In genomic region chr16:50274771-50275415, GRCh38 we compare ENCODE assay signal across 11 cellular contexts. TPM values are rescaled to one million over a fixed set of nuclear protein-coding genes. Genes with fewer than 3 reads are reported as not detected.
DNase-seq lines count a peak whose midpoint lies in the region; ATAC-seq, FAIRE-seq and TF ChIP-seq lines count a peak whose summit lies in the region.
"Had no signal": no experiment of that assay in that cellular context is flagged by ENCODE, and none has a peak within 500 bp of the region (broad histone marks: within the 10 kb centered on the region; RNA-seq: fewer than 3 reads in every experiment).

No MANE protein-coding gene starts in this region.

- peak overlapping the region; percentile 99 for H3K4me2 ChIP-seq in BLaER1
- H3K4me2 ChIP-seq: smooth muscle cell had no signal

- H4K20me1 ChIP-seq in BLaER1 = peaks cover 44% of the 10 kb centered on the region

- H3K27me3 ChIP-seq in BLaER1 (no peaks in the 10 kb centered on the region), mononuclear cell (ENCODE audit: insufficient read depth, low read length) (no peaks in the 10 kb centered on the region)

- H3K9ac ChIP-seq in BLaER1 = peak overlapping the region; percentile 83

- H3K36me3 ChIP-seq in BLaER1 = no peaks in the 10 kb centered on the region

- H3K27ac ChIP-seq in BLaER1 = peak overlapping the region; percentile 90

- TF ChIP-seq POLR2A in H54 (IDR thresholded peaks at IDR 0.05; ENCODE audit: low read depth, low read length) = no peak

- H3K9me3 Mint-ChIP-seq in activated T-helper 17 cell treated with anti-CD3 and anti-CD28 coated beads, Interleukin-2, amount 50 U/mL, for 72 hours = peaks cover 4% of the 10 kb centered on the region

- peaks cover 69% of the 10 kb centered on the region for H3K36me3 Mint-ChIP-seq in activated T-helper 17 cell treated with anti-CD3 and anti-CD28 coated beads, Interleukin-2, amount 50 U/mL, for 72 hours (ENCODE audit: low read depth)

- peaks cover 59% of the 10 kb centered on the region for H3K4me1 Mint-ChIP-seq in activated T-helper 17 cell treated with anti-CD3 and anti-CD28 coated beads, Interleukin-2, amount 50 U/mL, for 72 hours

- peak overlapping the region; percentile 99 for H3K27ac Mint-ChIP-seq in activated T-helper 17 cell treated with anti-CD3 and anti-CD28 coated beads, Interleukin-2, amount 50 U/mL, for 72 hours

- DNase-seq in SK-N-DZ (ENCODE audit: low spot score) = no peak
- DNase-seq in NCI-H146 (lab: John Stamatoyannopoulos, UW) = no peak
- no peak for DNase-seq in H54 (ENCODE audit: insufficient read length, low spot score)
- DNase-seq: H9, KBM-7 had no signal

- FAIRE-seq in H54 (lab: Jason Lieb, UNC) = no peak

- H3K4me1 ChIP-seq in BLaER1 (peaks cover 92% of the 10 kb centered on the region), mononuclear cell (ENCODE audit: insufficient read depth, low read length) (peaks cover 97% of the 10 kb centered on the region)

- no peaks in the 10 kb centered on the region for H3K27me3 Mint-ChIP-seq in activated T-helper 17 cell treated with anti-CD3 and anti-CD28 coated beads, Interleukin-2, amount 50 U/mL, for 72 hours

- peak overlapping the region; percentile 96 for H3K4me3 Mint-ChIP-seq in activated T-helper 17 cell treated with anti-CD3 and anti-CD28 coated beads, Interleukin-2, amount 50 U/mL, for 72 hours
- H3K4me3 Mint-ChIP-seq: H9 had no signal

- peak overlapping the region; percentile 62 for H3K4me3 ChIP-seq in BLaER1
- peak overlapping the region; percentile 71 for H3K4me3 ChIP-seq in mononuclear cell (ENCODE audit: low read length)
- H3K4me3 ChIP-seq: smooth muscle cell had no signal

- H3K9me3 ChIP-seq in BLaER1 = no peaks in the 10 kb centered on the region
- no peaks in the 10 kb centered on the region for H3K9me3 ChIP-seq in mononuclear cell (ENCODE audit: low read depth, low read length)

- ATAC-seq in GM21381 (IDR thresholded peaks at IDR 0.05; ENCODE audit: unreplicated experiment) (peak; percentile 9), HG03095 (IDR thresholded peaks at IDR 0.05; ENCODE audit: unreplicated experiment) (no peak)
- ATAC-seq in activated T-helper 17 cell treated with anti-CD3 and anti-CD28 coated beads, Interleukin-2, amount 50 U/mL, for 72 hours (replicated peaks) = peak; percentile 17

RNA-seq across cellular contexts. Expression of gene ADCY7, which starts 8.5 kb away (rescaled TPM):
- 100 to 1,000 TPM; 156 to 173 TPM for total RNA-seq in activated T-helper 17 cell treated with anti-CD3 and anti-CD28 coated beads, Interleukin-2, amount 50 U/mL, for 72 hours
- total RNA-seq in mononuclear cell = 75.9 TPM
- polyA plus RNA-seq in SK-N-DZ (2014; cell fraction: cytosol; rRNA removed) = 17.1 and 38.6 TPM in 2 replicates
- polyA plus RNA-seq in SK-N-DZ (2014; cell fraction: nucleus; rRNA removed) = 68.1 and 81.4 TPM in 2 replicates
